28 cellular contexts compared by ENCODE assay signal in genomic region chr19:41527079-41527478, GRCh38. TPM values are rescaled to one million over a fixed set of nuclear protein-coding genes. Genes with fewer than 3 reads are reported as not detected.
"Had no signal": no experiment of that assay in that cellular context is flagged by ENCODE, and none has a peak within 500 bp of the region (broad histone marks: within the 10 kb centered on the region; RNA-seq: fewer than 3 reads in every experiment).

No MANE protein-coding gene starts in this region.

- H3K36me3 ChIP-seq: WERI-Rb-1 had no signal

- H3K36me3 Mint-ChIP-seq: activated naive CD8-positive, alpha-beta T cell had no signal

- H3K27ac ChIP-seq: WERI-Rb-1 had no signal

- H3K27ac Mint-ChIP-seq: activated CD4-positive, alpha-beta memory T cell treated with anti-CD3 and anti-CD28 coated beads, Interleukin-2, amount 10 ng/mL, durations not matched to agents 7 days and 5 days; activated CD4-positive, alpha-beta T cell treated with anti-CD3 and anti-CD28 coated beads for 36 hours; activated CD4-positive, alpha-beta T cell treated with anti-CD3 and anti-CD28 coated beads, Interleukin-2, amount 10 ng/mL, durations not matched to agents 7 days and 5 days; activated naive CD8-positive, alpha-beta T cell; activated T-cell treated with anti-CD3 and anti-CD28 coated beads, Interleukin-2, amount 50 U/mL, for 24 hours; activated T-cell treated with anti-CD3 and anti-CD28 coated beads, Interleukin-2, amount 50 U/mL, for 72 hours; T-helper 17 cell; T-helper 2 cell treated with Interferon-gamma antibody and Interleukin-4, amounts not matched to agents 5 μg/mL and 100 μg/mL, for 36 hours had no signal

- H3K4me3 Mint-ChIP-seq: activated CD4-positive, alpha-beta memory T cell treated with anti-CD3 and anti-CD28 coated beads, Interleukin-2, amount 10 ng/mL, durations not matched to agents 7 days and 5 days; activated CD4-positive, alpha-beta T cell treated with anti-CD3 and anti-CD28 coated beads for 36 hours; activated CD4-positive, alpha-beta T cell treated with anti-CD3 and anti-CD28 coated beads, Interleukin-2, amount 10 ng/mL, durations not matched to agents 7 days and 5 days; activated naive CD8-positive, alpha-beta T cell; activated T-cell treated with anti-CD3 and anti-CD28 coated beads, Interleukin-2, amount 50 U/mL, for 24 hours; activated T-cell treated with anti-CD3 and anti-CD28 coated beads, Interleukin-2, amount 50 U/mL, for 72 hours; T-helper 17 cell; T-helper 2 cell treated with Interferon-gamma antibody and Interleukin-4, amounts not matched to agents 5 μg/mL and 100 μg/mL, for 36 hours had no signal

- ATAC-seq: activated CD4-positive, alpha-beta T cell treated with anti-CD3 and anti-CD28 coated beads for 36 hours; activated T-cell treated with anti-CD3 and anti-CD28 coated beads, Interleukin-2, amount 50 U/mL, for 72 hours; esophagus mucosa; T-helper 17 cell had no signal

- H3K27me3 Mint-ChIP-seq: activated T-cell treated with anti-CD3 and anti-CD28 coated beads, Interleukin-2, amount 50 U/mL, for 24 hours had no signal

- DNase-seq: activated CD4-positive, alpha-beta memory T cell treated with anti-CD3 and anti-CD28 coated beads, Interleukin-2, amount 10 ng/mL, durations not matched to agents 7 days and 5 days; activated CD4-positive, alpha-beta T cell treated with anti-CD3 and anti-CD28 coated beads for 36 hours; activated CD4-positive, alpha-beta T cell treated with anti-CD3 and anti-CD28 coated beads, Interleukin-2, amount 10 ng/mL, durations not matched to agents 7 days and 5 days; activated CD4-positive, alpha-beta T cell treated with anti-CD3 and anti-CD28 coated beads, Interleukin-2, amount 50 U/mL, for 4 hours; activated CD4-positive, CD25-positive, alpha-beta regulatory T cell; activated CD4-positive, CD25-positive, alpha-beta regulatory T cell treated with anti-CD3 and anti-CD28 coated beads, Interleukin-2, amount 50 U/mL, for 72 hours; activated CD8-positive, alpha-beta memory T cell treated with anti-CD3 and anti-CD28 coated beads, Interleukin-2, amount 50 U/mL, for 48 hours; activated gamma-delta T cell; activated naive CD4-positive, alpha-beta T cell; activated naive CD4-positive, alpha-beta T cell treated with anti-CD3 and anti-CD28 coated beads, Interleukin-2, amount 50 U/mL, for 16 hours; activated T-cell treated with anti-CD3 and anti-CD28 coated beads for 4 hours; activated T-cell treated with anti-CD3 and anti-CD28 coated beads, Interleukin-2, amount 50 U/mL, for 24 hours; activated T-cell treated with anti-CD3 and anti-CD28 coated beads, Interleukin-2, amount 50 U/mL, for 72 hours; amniotic stem cell; anterior cingulate cortex; caudate nucleus; effector CD8-positive, alpha-beta T cell; head of caudate nucleus; T-helper 1 cell; T-helper 17 cell; T1000; WERI-Rb-1 had no signal

RNA-seq across cellular contexts. Expression of gene CEACAM21, which starts 48.9 kb away (rescaled TPM):
- total RNA-seq: chondrocyte, epithelial cell of proximal tubule, fibroblast of villous mesenchyme had no signal
